In genomic region chr1:236016083-236016482, GRCh38 we compare ENCODE assay signal across 14 cellular contexts. TPM values are rescaled to one million over a fixed set of nuclear protein-coding genes. Genes with fewer than 3 reads are reported as not detected.
DNase-seq lines count a peak whose midpoint lies in the region; ATAC-seq and TF ChIP-seq lines count a peak whose summit lies in the region.
"Had no signal": no experiment of that assay in that cellular context is flagged by ENCODE, and none has a peak within 500 bp of the region (broad histone marks: within the 10 kb centered on the region; RNA-seq: fewer than 3 reads in every experiment).

No MANE protein-coding gene starts in this region.

- peak overlapping the region; percentile 72 for H3K9ac ChIP-seq in skeletal muscle satellite cell (ENCODE audit: low read depth, low read length)

- H3K4me2 ChIP-seq in hepatocyte (peak overlapping the region; percentile 3), skeletal muscle satellite cell (ENCODE audit: low read length) (peak overlapping the region; percentile 51)

- H3K4me1 ChIP-seq in hepatocyte (ENCODE audit: insufficient read depth) (peaks cover 10% of the 10 kb centered on the region), skeletal muscle satellite cell (ENCODE audit: control insufficient read depth, insufficient read depth, low read length) (peaks cover 45% of the 10 kb centered on the region)

- H3K36me3 Mint-ChIP-seq in activated naive CD8-positive, alpha-beta T cell treated with anti-CD3 and anti-CD28 coated beads, Interleukin-2, amount 50 U/mL, for 24 hours (ENCODE audit: low read depth): no peaks in the 10 kb centered on the region

- H3K27me3 Mint-ChIP-seq in activated naive CD8-positive, alpha-beta T cell treated with anti-CD3 and anti-CD28 coated beads, Interleukin-2, amount 50 U/mL, for 24 hours: no peaks in the 10 kb centered on the region
- H3K27me3 Mint-ChIP-seq: dendritic cell treated with granulocyte-macrophage colony-stimulating factor and Interleukin-4, amounts not matched to agents 40 ng/mL and 50 ng/mL, for 4 days had no signal

- peak overlapping the region; percentile 60 for H3K27ac ChIP-seq in caudate nucleus (ENCODE audit: low read depth, low read length)
- peak overlapping the region; percentile 77 for H3K27ac ChIP-seq in hepatocyte

- H2AFZ ChIP-seq in hepatocyte: no peak overlapping the region

- H3K9me3 Mint-ChIP-seq in activated naive CD8-positive, alpha-beta T cell treated with anti-CD3 and anti-CD28 coated beads, Interleukin-2, amount 50 U/mL, for 24 hours: no peaks in the 10 kb centered on the region
- H3K9me3 Mint-ChIP-seq: activated naive CD4-positive, alpha-beta T cell treated with anti-CD3 and anti-CD28 coated beads for 36 hours; dendritic cell treated with granulocyte-macrophage colony-stimulating factor and Interleukin-4, amounts not matched to agents 40 ng/mL and 50 ng/mL, for 4 days had no signal

- H4K20me1 ChIP-seq in hepatocyte (ENCODE audit: insufficient read depth, poor library complexity, severe bottlenecking): no peaks in the 10 kb centered on the region

- no peaks in the 10 kb centered on the region for H3K79me2 ChIP-seq in hepatocyte

- no peak overlapping the region for H3K4me3 Mint-ChIP-seq in activated naive CD8-positive, alpha-beta T cell treated with anti-CD3 and anti-CD28 coated beads, Interleukin-2, amount 50 U/mL, for 24 hours
- H3K4me3 Mint-ChIP-seq: activated naive CD4-positive, alpha-beta T cell treated with anti-CD3 and anti-CD28 coated beads for 36 hours; dendritic cell treated with granulocyte-macrophage colony-stimulating factor and Interleukin-4, amounts not matched to agents 40 ng/mL and 50 ng/mL, for 4 days had no signal

- H3K9me2 ChIP-seq in hepatocyte (replicated peaks; ENCODE audit: insufficient read depth): no peaks in the 10 kb centered on the region

- no peaks in the 10 kb centered on the region for H3K27me3 ChIP-seq in hepatocyte
- H3K27me3 ChIP-seq in skeletal muscle satellite cell (ENCODE audit: control insufficient read depth, insufficient read depth, low read length): no peaks in the 10 kb centered on the region

- no peak for TF ChIP-seq CTCF in hepatocyte (IDR thresholded peaks at IDR 0.05; ENCODE audit: poor library complexity)

- no peak overlapping the region for H3K4me3 ChIP-seq in hepatocyte
- no peak overlapping the region for H3K4me3 ChIP-seq in skeletal muscle satellite cell (ENCODE audit: low read length)

- ATAC-seq in activated naive CD8-positive, alpha-beta T cell treated with anti-CD3 and anti-CD28 coated beads, Interleukin-2, amount 50 U/mL, for 24 hours: no peak

- WGBS in hepatocyte (ENCODE audit: low lambda C conversion rate, missing lambda C conversion rate): 81% methylated on average over 3 of the region's 3 CpGs

- H3K9me3 ChIP-seq in hepatocyte (ENCODE audit: low read depth): no peaks in the 10 kb centered on the region
- H3K9me3 ChIP-seq in skeletal muscle satellite cell (replicated peaks; ENCODE audit: low read length): no peaks in the 10 kb centered on the region

- no peak overlapping the region for H3K27ac Mint-ChIP-seq in activated naive CD8-positive, alpha-beta T cell treated with anti-CD3 and anti-CD28 coated beads, Interleukin-2, amount 50 U/mL, for 24 hours
- H3K27ac Mint-ChIP-seq: activated naive CD4-positive, alpha-beta T cell treated with anti-CD3 and anti-CD28 coated beads for 36 hours; dendritic cell treated with granulocyte-macrophage colony-stimulating factor and Interleukin-4, amounts not matched to agents 40 ng/mL and 50 ng/mL, for 4 days had no signal

- H3K36me3 ChIP-seq in hepatocyte (replicated peaks; ENCODE audit: insufficient read depth, low read depth): no peaks in the 10 kb centered on the region
- H3K36me3 ChIP-seq in skeletal muscle satellite cell (ENCODE audit: insufficient read depth, low read length): peaks cover 63% of the 10 kb centered on the region

- DNase-seq in EL: peak; percentile 14
- no peak for DNase-seq in caudate nucleus (lab: John Stamatoyannopoulos, UW)
- no peak for DNase-seq in hepatocyte (ENCODE audit: low spot score)
- no peak for DNase-seq in activated naive CD8-positive, alpha-beta T cell treated with anti-CD3 and anti-CD28 coated beads, Interleukin-2, amount 50 U/mL, for 24 hours
- no peak for DNase-seq in midbrain (lab: John Stamatoyannopoulos, UW)
- no peak for DNase-seq in iPS-NIHi11 (ENCODE audit: low spot score)
- DNase-seq in NCI-H2171 treated with DMSO at 0.1 percent for 48 hours (lab: John Stamatoyannopoulos, UW): no peak
- DNase-seq: activated naive CD4-positive, alpha-beta T cell treated with anti-CD3 and anti-CD28 coated beads for 36 hours; DMS79; NCI-H1105 treated with DMSO at 0.1 percent for 48 hours; NCI-H510A; T-helper 9 cell had no signal

- no peaks in the 10 kb centered on the region for H3K4me1 Mint-ChIP-seq in activated naive CD8-positive, alpha-beta T cell treated with anti-CD3 and anti-CD28 coated beads, Interleukin-2, amount 50 U/mL, for 24 hours

RNA-seq across cellular contexts. Expression of gene NID1, which starts 48.8 kb away (rescaled TPM):
- 57.3 and 72.8 TPM in 2 replicates for total RNA-seq in hepatocyte
- polyA plus RNA-seq in hepatocyte: 53.8 and 58.8 TPM in 2 replicates
- total RNA-seq in skeletal muscle satellite cell (2012; rRNA removed): 97.1 and 159 TPM in 2 replicates
